22 cellular contexts compared by ENCODE assay signal in genomic region chr1:205843031-205843859, GRCh38. TPM values are rescaled to one million over a fixed set of nuclear protein-coding genes. Genes with fewer than 3 reads are reported as not detected.
DNase-seq lines count a peak whose midpoint lies in the region; ATAC-seq, FAIRE-seq and TF ChIP-seq lines count a peak whose summit lies in the region.
"Had no signal": no experiment of that assay in that cellular context is flagged by ENCODE, and none has a peak within 500 bp of the region (broad histone marks: within the 10 kb centered on the region; RNA-seq: fewer than 3 reads in every experiment).

No MANE protein-coding gene starts in this region.

- H3K36me3 ChIP-seq in mucosa of descending colon (ENCODE audit: low read depth) (no peaks in the 10 kb centered on the region), small intestine (ENCODE audit: control insufficient read depth in 2 of 2, insufficient read depth in 2 of 2, low read length in 2 of 2) (no peaks in the 10 kb centered on the region)

- H3K9me3 ChIP-seq in mucosa of descending colon (no peaks in the 10 kb centered on the region), small intestine (ENCODE audit: control insufficient read depth, low read depth) (no peaks in the 10 kb centered on the region)

- no peak overlapping the region for H3K27ac ChIP-seq in small intestine (ENCODE audit: low read depth in 1 of 2, low read length in 1 of 2)
- H3K27ac ChIP-seq: GM23248 had no signal

- TF ChIP-seq POLR2A in GM18505 (IDR thresholded peaks at IDR 0.05; ENCODE audit: borderline replicate concordance, extremely low read depth, insufficient read depth, insufficient read length) = no peak

- H3K4me1 ChIP-seq in mucosa of descending colon (ENCODE audit: low read depth) = no peaks in the 10 kb centered on the region
- H3K4me1 ChIP-seq in small intestine (ENCODE audit: control insufficient read depth in 2 of 2, insufficient read depth in 1 of 2, low read depth in 1 of 2, low read length in 1 of 2) = no peaks in the 10 kb centered on the region

- intact Hi-C loops in mucosa of descending colon (cut with DNase I, micrococcal nuclease) = no loop called here

- FAIRE-seq in small intestine (lab: Jason Lieb, UNC) = no peak
- FAIRE-seq: GM12891, HTR-8/SVneo, K562, RCC 7860 had no signal

- TF ChIP-seq CTCF in LNCaP clone FGC (IDR thresholded peaks at IDR 0.05; ENCODE audit: control insufficient read depth, extremely low read depth, insufficient read depth) (no peak), mucosa of descending colon (IDR thresholded peaks at IDR 0.05) (no peak)

- ATAC-seq in mucosa of descending colon (peak; percentile 34), GM21619 (IDR thresholded peaks at IDR 0.05; ENCODE audit: unreplicated experiment) (no peak), GM18505 (IDR thresholded peaks at IDR 0.05; ENCODE audit: unreplicated experiment) (no peak)
- ATAC-seq: K562, SK-N-SH treated with all-trans-retinoic acid at 6 μM for 48 hours had no signal

- peak; percentile 22 for DNase-seq in DMS79 treated with DMSO at 0.1 percent for 48 hours (lab: John Stamatoyannopoulos, UW)
- DNase-seq in LNCaP clone FGC (ENCODE audit: low read depth) = peak; percentile 67
- no peak for DNase-seq in mucosa of descending colon
- DNase-seq in small intestine = peak; percentile 41
- no peak for DNase-seq in NCI-H510A treated with DMSO at 0.1 percent for 48 hours (lab: John Stamatoyannopoulos, UW)
- DNase-seq: DMS153, GM23248, MM.1S, NCI-H1105, NCI-H187, NCI-H446 treated with DMSO at 0.1 percent for 48 hours, NCI-H82, SHP77 had no signal

- H3K4me3 ChIP-seq in LNCaP clone FGC (ENCODE audit: low read depth, low read length) = no peak overlapping the region
- no peak overlapping the region for H3K4me3 ChIP-seq in mucosa of descending colon
- H3K4me3 ChIP-seq in small intestine (ENCODE audit: low read depth in 1 of 2, low read length in 2 of 2) = no peak overlapping the region
- H3K4me3 ChIP-seq: GM23248, K562 had no signal

- no peaks in the 10 kb centered on the region for H3K27me3 ChIP-seq in small intestine (ENCODE audit: control insufficient read depth in 2 of 2, insufficient read depth in 2 of 2, low read length in 2 of 2)

- WGBS in small intestine, 3 donors = 36 to 67% (median 48%) methylated on average over 3 of the region's 3 CpGs

RNA-seq across cellular contexts. Expression of gene PM20D1, which starts 6.7 kb away (rescaled TPM):
- under 1 TPM in 1 of 3 donors, not detected in 2; 0.19 TPM for total RNA-seq in mucosa of descending colon
- under 1 TPM in 1 of 3 donors, not detected in 2; 0.19 TPM for polyA plus RNA-seq in small intestine
- total RNA-seq: K562 had no signal
- polyA plus RNA-seq: AG04450, BJ, K562 had no signal

RNA-seq across cellular contexts. Expression of gene SLC41A1, which starts 30.2 kb away (rescaled TPM):
- 10 to 100 TPM in 1 of 3 donors, 1 to 10 TPM in 2; 2.1 to 25.0 (median 4.9) TPM for total RNA-seq in mucosa of descending colon
- 1 to 10 TPM in 2 of 3 donors, under 1 TPM in 1; 0.89 to 9.4 (median 3.2) TPM for polyA plus RNA-seq in small intestine

Comparison
In these comparisons a context has a peak if more than half of its experiments do, and no peak if none do; other contexts are left out.
1. DNase-seq: peak in DMS79 treated with DMSO at 0.1 percent for 48 hours (single experiment), LNCaP clone FGC (single experiment) and small intestine (single experiment); none in mucosa of descending colon (0 of 3) and NCI-H510A treated with DMSO at 0.1 percent for 48 hours (single experiment).